ENCODE assay signal across 27 cellular contexts in the genomic region with DNA sequence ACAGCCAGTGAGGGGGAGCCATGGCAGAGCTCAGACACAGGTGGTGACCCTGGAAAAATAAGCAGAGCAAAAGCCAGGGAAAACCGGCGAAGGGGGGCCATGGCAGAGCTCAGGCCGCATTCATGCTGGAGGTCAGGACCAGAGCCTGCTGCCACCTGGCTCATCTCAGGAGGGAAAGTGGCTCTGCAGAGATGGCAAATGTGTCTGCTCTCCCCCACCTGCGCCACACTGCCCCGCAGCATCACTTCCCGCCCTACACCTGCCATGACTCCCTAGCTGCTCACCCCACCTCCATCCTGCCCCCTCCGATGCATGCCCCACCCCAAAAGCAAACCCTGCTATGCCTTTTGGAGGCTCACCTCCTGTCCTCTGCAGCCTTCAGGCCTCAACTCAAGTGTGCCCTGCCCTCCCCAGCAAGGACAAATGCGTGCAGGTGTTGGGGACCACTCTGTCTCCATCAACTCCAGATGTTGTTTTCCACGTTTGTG.
"Had no signal": no experiment of that assay in that cellular context is flagged by ENCODE, and none has a peak within 500 bp of the region (broad histone marks: within the 10 kb centered on the region; RNA-seq: fewer than 3 reads in every experiment).

No MANE protein-coding gene starts in this region.

- ATAC-seq: activated CD8-positive, alpha-beta memory T cell treated with anti-CD3 and anti-CD28 coated beads, Interleukin-2, amount 10 ng/mL, durations not matched to agents 7 days and 5 days; activated CD8-positive, alpha-beta T cell treated with anti-CD3 and anti-CD28 coated beads for 36 hours; naive thymus-derived CD8-positive, alpha-beta T cell had no signal

- H3K4me3 Mint-ChIP-seq: activated CD4-positive, alpha-beta T cell treated with anti-CD3 and anti-CD28 coated beads, Interleukin-2, amount 10 ng/mL, durations not matched to agents 7 days and 5 days; activated CD8-positive, alpha-beta memory T cell treated with anti-CD3 and anti-CD28 coated beads, Interleukin-2, amount 10 ng/mL, durations not matched to agents 7 days and 5 days; activated CD8-positive, alpha-beta T cell treated with anti-CD3 and anti-CD28 coated beads for 36 hours; activated naive CD8-positive, alpha-beta T cell; activated T-helper 1 cell treated with anti-CD3 and anti-CD28 coated beads, Interleukin-12 subunit alpha, Interleukin-12 subunit beta, Interleukin-2, Interleukin-4 antibody, amounts not matched to agents 30 ng/mL and 10 ng/mL and 1 ng/mL, durations not matched to agents 14 hours and 24 hours and 36 hours; central memory CD8-positive, alpha-beta T cell; mesothelial cell of epicardium; naive thymus-derived CD8-positive, alpha-beta T cell had no signal

- H3K27ac ChIP-seq: adrenal gland, colonic mucosa, dorsolateral prefrontal cortex, esophagus muscularis mucosa, ovary, right lobe of liver, testis, vagina, VCaP had no signal

- H3K27me3 Mint-ChIP-seq: activated CD4-positive, alpha-beta T cell treated with anti-CD3 and anti-CD28 coated beads, Interleukin-2, amount 10 ng/mL, durations not matched to agents 7 days and 5 days; activated CD8-positive, alpha-beta memory T cell treated with anti-CD3 and anti-CD28 coated beads, Interleukin-2, amount 10 ng/mL, durations not matched to agents 7 days and 5 days had no signal

- H3K27ac Mint-ChIP-seq: activated CD4-positive, alpha-beta T cell treated with anti-CD3 and anti-CD28 coated beads, Interleukin-2, amount 10 ng/mL, durations not matched to agents 7 days and 5 days; activated CD8-positive, alpha-beta memory T cell treated with anti-CD3 and anti-CD28 coated beads, Interleukin-2, amount 10 ng/mL, durations not matched to agents 7 days and 5 days; activated CD8-positive, alpha-beta T cell treated with anti-CD3 and anti-CD28 coated beads for 36 hours; activated naive CD8-positive, alpha-beta T cell; activated T-helper 1 cell treated with anti-CD3 and anti-CD28 coated beads, Interleukin-12 subunit alpha, Interleukin-12 subunit beta, Interleukin-2, Interleukin-4 antibody, amounts not matched to agents 30 ng/mL and 10 ng/mL and 1 ng/mL, durations not matched to agents 14 hours and 24 hours and 36 hours; mesothelial cell of epicardium; naive thymus-derived CD8-positive, alpha-beta T cell had no signal

- H3K4me1 Mint-ChIP-seq: activated CD4-positive, alpha-beta T cell treated with anti-CD3 and anti-CD28 coated beads, Interleukin-2, amount 10 ng/mL, durations not matched to agents 7 days and 5 days; activated CD8-positive, alpha-beta memory T cell treated with anti-CD3 and anti-CD28 coated beads, Interleukin-2, amount 10 ng/mL, durations not matched to agents 7 days and 5 days; central memory CD8-positive, alpha-beta T cell; naive thymus-derived CD8-positive, alpha-beta T cell had no signal

- H3K9me3 Mint-ChIP-seq: activated CD4-positive, alpha-beta T cell treated with anti-CD3 and anti-CD28 coated beads, Interleukin-2, amount 10 ng/mL, durations not matched to agents 7 days and 5 days; activated CD8-positive, alpha-beta T cell treated with anti-CD3 and anti-CD28 coated beads for 36 hours; activated T-helper 1 cell treated with anti-CD3 and anti-CD28 coated beads, Interleukin-12 subunit alpha, Interleukin-12 subunit beta, Interleukin-2, Interleukin-4 antibody, amounts not matched to agents 30 ng/mL and 10 ng/mL and 1 ng/mL, durations not matched to agents 14 hours and 24 hours and 36 hours; central memory CD8-positive, alpha-beta T cell; mesothelial cell of epicardium; naive thymus-derived CD8-positive, alpha-beta T cell had no signal

- H3K4me1 ChIP-seq: adrenal gland, colonic mucosa had no signal

- H3K4me3 ChIP-seq: adrenal gland, colonic mucosa, dorsolateral prefrontal cortex, esophagus muscularis mucosa, ovary, right lobe of liver, smooth muscle cell, testis, vagina had no signal

- H3K27me3 ChIP-seq: adrenal gland, colonic mucosa, ovary, right lobe of liver, testis, vagina had no signal

- DNase-seq: activated CD4-positive, alpha-beta T cell treated with anti-CD3 and anti-CD28 coated beads, Interleukin-2, amount 10 ng/mL, durations not matched to agents 7 days and 5 days; activated CD4-positive, CD25-positive, alpha-beta regulatory T cell treated with anti-CD3 and anti-CD28 coated beads, Interleukin-2, amount 50 U/mL, for 72 hours; activated CD8-positive, alpha-beta memory T cell treated with anti-CD3 and anti-CD28 coated beads, Interleukin-2, amount 10 ng/mL, durations not matched to agents 7 days and 5 days; activated CD8-positive, alpha-beta T cell treated with anti-CD3 and anti-CD28 coated beads for 36 hours; activated gamma-delta T cell treated with Interleukin-2 at 50 U/mL for 16 hours; activated T-cell treated with anti-CD3 and anti-CD28 coated beads for 4 hours; adrenal gland; colonic mucosa; islet precursor cell; ovary; stimulated activated CD4-positive, alpha-beta T cell treated with anti-CD3 and anti-CD28 coated beads, Interleukin-4, amount 100 ng/mL, for 1 hour; stimulated activated naive CD4-positive, alpha-beta T cell; T-helper 2 cell; testis had no signal

- FAIRE-seq: astrocyte, frontal cortex had no signal

- H3K9me3 ChIP-seq: adrenal gland, colonic mucosa, esophagus muscularis mucosa, ovary, right lobe of liver, testis, vagina had no signal

- H3K36me3 ChIP-seq: adrenal gland, colonic mucosa, esophagus muscularis mucosa, ovary, right lobe of liver, vagina had no signal

- H3K36me3 Mint-ChIP-seq: activated CD8-positive, alpha-beta memory T cell treated with anti-CD3 and anti-CD28 coated beads, Interleukin-2, amount 10 ng/mL, durations not matched to agents 7 days and 5 days; activated naive CD8-positive, alpha-beta T cell; mesothelial cell of epicardium; naive thymus-derived CD8-positive, alpha-beta T cell had no signal
